In the genomic region with DNA sequence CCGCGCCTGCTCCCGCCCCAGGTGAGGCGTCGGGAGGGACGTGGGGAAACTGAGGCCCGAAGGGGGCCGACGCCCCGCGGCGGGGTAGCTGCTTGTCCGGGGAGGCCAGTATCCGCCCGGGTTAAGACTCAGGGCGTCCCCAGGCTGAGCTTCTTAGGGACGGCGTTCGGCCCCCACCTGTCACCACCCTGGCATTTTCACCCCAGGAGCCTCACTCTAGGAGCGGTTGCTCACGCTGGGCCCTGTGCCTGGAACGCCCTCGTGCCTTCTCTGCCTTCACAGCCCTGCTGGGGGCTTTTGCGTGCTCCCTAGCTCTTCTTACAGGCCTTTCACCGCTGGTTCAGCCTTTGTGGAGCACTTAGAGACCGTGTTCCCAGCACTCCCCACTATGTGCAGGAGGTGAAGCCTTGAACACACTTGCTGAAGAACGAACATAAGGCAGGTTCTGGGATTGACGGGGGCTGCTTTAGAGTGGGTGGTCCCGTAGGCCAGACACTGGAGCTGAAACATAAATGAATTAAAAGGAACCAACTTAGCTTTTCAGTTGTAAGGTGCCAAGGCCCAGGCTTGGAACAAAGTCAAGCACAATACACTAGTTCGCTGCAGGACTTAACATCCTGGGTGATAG, we compare ENCODE assay signal across 8 cellular contexts. TPM values are rescaled to one million over a fixed set of nuclear protein-coding genes. Genes with fewer than 3 reads are reported as not detected.
DNase-seq lines count a peak whose midpoint lies in the region; ATAC-seq, FAIRE-seq and TF ChIP-seq lines count a peak whose summit lies in the region.

No MANE protein-coding gene starts in this region.

- TF ChIP-seq CTCF in cardiac muscle cell (IDR thresholded peaks at IDR 0.05; ENCODE audit: low read depth, low read length) (no peak), pancreas (IDR thresholded peaks at IDR 0.05) (no peak)

- H3K27ac Mint-ChIP-seq in activated naive CD8-positive, alpha-beta T cell: peak overlapping the region; percentile 93

- H3K27me3 ChIP-seq in cardiac muscle cell: no peaks in the 10 kb centered on the region
- no peaks in the 10 kb centered on the region for H3K27me3 ChIP-seq in pancreas

- DNase-seq in NCI-H2081 (lab: John Stamatoyannopoulos, UW): peak; percentile 12 to 42
- no peak for DNase-seq in NCI-H2081 treated with DMSO at 0.1 percent for 48 hours (lab: John Stamatoyannopoulos, UW)
- DNase-seq in RCC 7860 (ENCODE audit: low spot score): peak; percentile 8
- DNase-seq in cardiac muscle cell (ENCODE audit: low read depth in 1 of 2, low spot score in 1 of 2): peak; percentile 54 to 68
- DNase-seq in pancreas: peak; percentile 46 to 81 (median 60)
- DNase-seq in CD1c-positive myeloid dendritic cell (ENCODE audit: extremely low spot score): no peak

- no peaks in the 10 kb centered on the region for H3K9me3 ChIP-seq in cardiac muscle cell (ENCODE audit: low read depth)
- no peaks in the 10 kb centered on the region for H3K9me3 ChIP-seq in pancreas

- intact Hi-C loops in pancreas (cut with DNase I): no loop called here

- peaks cover 49% of the 10 kb centered on the region for H3K4me1 Mint-ChIP-seq in activated naive CD8-positive, alpha-beta T cell (ENCODE audit: low read depth)

- peaks cover 8% of the 10 kb centered on the region for H3K4me1 ChIP-seq in cardiac muscle cell (ENCODE audit: low read depth)
- H3K4me1 ChIP-seq in pancreas: peaks cover 6 to 17% (median 10%) of the 10 kb centered on the region in 3 donors

- H3K4me3 Mint-ChIP-seq in activated naive CD8-positive, alpha-beta T cell: peak overlapping the region; percentile 92

- FAIRE-seq in RCC 7860 (lab: Jason Lieb, UNC) (no peak), pancreas (lab: Jason Lieb, UNC) (no peak)

- ATAC-seq in HG02981 (IDR thresholded peaks at IDR 0.05; ENCODE audit: unreplicated experiment): peak; percentile 8
- ATAC-seq in pancreas: peak in 3 of 4 donors; percentile 5 to 9 (median 6)

- no peaks in the 10 kb centered on the region for H3K9me3 Mint-ChIP-seq in activated naive CD8-positive, alpha-beta T cell (ENCODE audit: low read depth)

- H3K27me3 Mint-ChIP-seq in activated naive CD8-positive, alpha-beta T cell: no peaks in the 10 kb centered on the region

- H3K27ac ChIP-seq in cardiac muscle cell (peak overlapping the region; percentile 92), pancreas (peak overlapping the region; percentile 73 to 90 (median 84))

- H3K36me3 ChIP-seq in cardiac muscle cell (no peaks in the 10 kb centered on the region), pancreas (no peaks in the 10 kb centered on the region)

- H3K4me3 ChIP-seq in cardiac muscle cell: peak overlapping the region; percentile 73
- peak overlapping the region; percentile 57 to 82 (median 68) for H3K4me3 ChIP-seq in pancreas

- H3K36me3 Mint-ChIP-seq in activated naive CD8-positive, alpha-beta T cell: no peaks in the 10 kb centered on the region

- 3 to 4% methylated on average over 23 to 30 of the region's 30 CpGs for WGBS in pancreas, 2 donors

RNA-seq across cellular contexts. Expression of gene ZNF839, which starts 0.6 kb away (rescaled TPM):
- 15.6 and 16.9 TPM in 2 replicates for total RNA-seq in cardiac muscle cell
- polyA plus RNA-seq in cardiac muscle cell: 16.1 TPM in 2 replicates
- total RNA-seq in pancreas: 1 to 10 TPM; 5.9 to 8.3 (median 6.8) TPM
- 10 to 100 TPM; 16.3 to 24.9 TPM for polyA plus RNA-seq in pancreas

RNA-seq across cellular contexts. Expression of gene MOK, which starts 15.2 kb away (rescaled TPM):
- total RNA-seq in cardiac muscle cell (29.7 and 31.7 TPM in 2 replicates), pancreas (10 to 100 TPM in 2 of 6 donors, 1 to 10 TPM in 4; 7.7 to 10.7 (median 8.6) TPM)
- polyA plus RNA-seq in cardiac muscle cell (19.2 and 28.1 TPM in 2 replicates), pancreas (10 to 100 TPM; 24.9 to 35.9 TPM)

RNA-seq across cellular contexts. Expression of gene CINP, which starts 42.5 kb away (rescaled TPM):
- total RNA-seq in cardiac muscle cell (46.0 and 49.1 TPM in 2 replicates), pancreas (10 to 100 TPM; 19.5 to 26.3 (median 23.8) TPM)
- polyA plus RNA-seq in cardiac muscle cell (45.4 and 53.9 TPM in 2 replicates), pancreas (10 to 100 TPM; 25.8 to 26.4 TPM)

RNA-seq across cellular contexts. Expression of gene TECPR2, which starts 42.6 kb away (rescaled TPM):
- total RNA-seq in cardiac muscle cell: 37.4 and 53.6 TPM in 2 replicates
- 9.2 and 15.9 TPM in 2 replicates for polyA plus RNA-seq in cardiac muscle cell
- total RNA-seq in pancreas: 10 to 100 TPM in 4 of 6 donors, 1 to 10 TPM in 2; 7.9 to 18.2 (median 11.0) TPM
- 10 to 100 TPM in 1 of 2 donors, 1 to 10 TPM in 1; 3.3 to 10.2 TPM for polyA plus RNA-seq in pancreas

Comparison
In these comparisons a context has a peak if more than half of its experiments do, and no peak if none do; other contexts are left out.
1. DNase-seq: peak in NCI-H2081 (2 of 2), RCC 7860 (single experiment), cardiac muscle cell (2 of 2) and pancreas (6 of 6); none in NCI-H2081 treated with DMSO at 0.1 percent for 48 hours (single experiment) and CD1c-positive myeloid dendritic cell (single experiment).